Comparison of ENCODE assay signal across 21 cellular contexts in genomic region chr11:27648840-27649239, GRCh38. TPM values are rescaled to one million over a fixed set of nuclear protein-coding genes. Genes with fewer than 3 reads are reported as not detected.
"Had no signal": no experiment of that assay in that cellular context is flagged by ENCODE, and none has a peak within 500 bp of the region (broad histone marks: within the 10 kb centered on the region; RNA-seq: fewer than 3 reads in every experiment).

No MANE protein-coding gene starts in this region.

- ATAC-seq: naive thymus-derived CD8-positive, alpha-beta T cell; sciatic nerve; stimulated activated naive B cell treated with anti-CD40 and anti-IgM and Interleukin-4, amounts not matched to agents 10 μg/mL and 1 μg/mL and 100 μg/mL, for 72 hours; stimulated activated naive CD8-positive, alpha-beta T cell treated with anti-CD3 and anti-CD28 coated beads, Interleukin-15, Interleukin-2, amounts not matched to agents 100 U/mL and 50 U/mL, for 24 hours; upper lobe of right lung had no signal

- H3K79me2 ChIP-seq: parathyroid adenoma had no signal

- FAIRE-seq: urothelium cell line had no signal

- H3K4me1 ChIP-seq: parathyroid adenoma, right atrium auricular region, stomach, testis, thyroid gland, transverse colon, upper lobe of right lung had no signal

- H2AFZ ChIP-seq: parathyroid adenoma had no signal

- DNase-seq: hypothalamus; islet precursor cell; left ventricle myocardium inferior; naive thymus-derived CD8-positive, alpha-beta T cell; nucleus accumbens; stimulated activated CD4-positive, alpha-beta T cell treated with anti-CD3 and anti-CD28 coated beads, Interleukin-12 subunit alpha, Interleukin-12 subunit beta, amount 100 ng/mL, for 4 hours; stimulated activated CD4-positive, alpha-beta T cell treated with anti-CD3 and anti-CD28 coated beads, Interleukin-15, amount 100 ng/mL, for 24 hours; stimulated activated CD4-positive, alpha-beta T cell treated with anti-CD3 and anti-CD28 coated beads, Interleukin-2, amount 100 ng/mL, for 24 hours; stimulated activated CD4-positive, alpha-beta T cell treated with anti-CD3 and anti-CD28 coated beads, Interleukin-4, amount 100 ng/mL, for 1 hour; stimulated activated naive B cell treated with anti-CD40 and anti-IgM and Interleukin-4, amounts not matched to agents 10 μg/mL and 1 μg/mL and 100 μg/mL, for 72 hours; stimulated activated naive CD8-positive, alpha-beta T cell treated with anti-CD3 and anti-CD28 coated beads, Interleukin-15, Interleukin-2, amounts not matched to agents 100 U/mL and 50 U/mL, for 24 hours; stomach; testis; thyroid gland; transverse colon; upper lobe of right lung had no signal

- H3K4me3 ChIP-seq: left ventricle myocardium inferior, right atrium auricular region, skin epidermis, stomach, testis, thyroid gland, transverse colon, upper lobe of right lung had no signal

- H3K36me3 ChIP-seq: left ventricle myocardium inferior, right atrium auricular region, stomach, thyroid gland, transverse colon, upper lobe of right lung had no signal

- H3K9ac ChIP-seq: parathyroid adenoma had no signal

- H3K9me3 ChIP-seq: left ventricle myocardium inferior, right atrium auricular region, stomach, testis, thyroid gland, transverse colon, upper lobe of right lung had no signal

- H3K27me3 ChIP-seq: right atrium auricular region, stomach, testis, thyroid gland, transverse colon, upper lobe of right lung had no signal

- H3K27ac ChIP-seq: left ventricle myocardium inferior, parathyroid adenoma, right atrium auricular region, skin epidermis, stomach, testis, thyroid gland, transverse colon, upper lobe of right lung had no signal

RNA-seq across cellular contexts. Expression of gene BDNF, which starts 51.4 kb away (rescaled TPM):
- total RNA-seq: naive thymus-derived CD8-positive, alpha-beta T cell had no signal
